ENCODE assay signal across 18 cellular contexts in genomic region chr4:99323761-99324160, GRCh38. TPM values are rescaled to one million over a fixed set of nuclear protein-coding genes. Genes with fewer than 3 reads are reported as not detected.
A peak's percentile ranks its signal among the peaks of the same experiment; 100 is the strongest.
DNase-seq lines count a peak whose midpoint lies in the region; ATAC-seq, FAIRE-seq and TF ChIP-seq lines count a peak whose summit lies in the region.
"Had no signal": no experiment of that assay in that cellular context is flagged by ENCODE, and none has a peak within 500 bp of the region (broad histone marks: within the 10 kb centered on the region; RNA-seq: fewer than 3 reads in every experiment).

No MANE protein-coding gene starts in this region.

- H3K9ac ChIP-seq in liver (ENCODE audit: low read depth in 1 of 2, low read length in 2 of 2) (no peak overlapping the region), HepG2 (ENCODE audit: insufficient read depth, low read depth, low read length) (no peak overlapping the region)

- intact Hi-C loops in HepG2 (cut with micrococcal nuclease; ENCODE audit: unreplicated experiment) (no loop called here), heart right ventricle (cut with DNase I) (loop anchor here in 1 of 10 donors (10.0 kb wide), 2 partner anchors 61 to 119 kb away; no protein-coding TSS in a partner anchor)

- 34% methylated on average over 1 of the region's 1 CpG for WGBS in liver
- 0% methylated on average over 1 of the region's 1 CpG for WGBS in HepG2 (ENCODE audit: low lambda C conversion rate)
- 89 to 92% methylated on average over 1 of the region's 1 CpG for WGBS in heart right ventricle, 2 donors

- H3K27ac ChIP-seq in liver (ENCODE audit: low read depth in 1 of 2, low read length in 2 of 2) (peak overlapping the region; percentile 57 to 65), HepG2 (ENCODE audit: extremely low read length, insufficient read depth, low read length) (no peak overlapping the region), heart right ventricle (peak overlapping the region in 9 of 10 donors; percentile 22 to 69 (median 55))
- H3K27ac ChIP-seq: A549, HL-60, neutrophil had no signal

- POLR2A ChIA-PET in HepG2 (lab: Yijun Ruan, JAX): no interaction called here

- H3K4me3 ChIP-seq in liver (ENCODE audit: low read depth in 1 of 3, low read length in 3 of 3) (peak overlapping the region in 1 of 3 donors; percentile 38), HepG2 (replicated peaks in 1 of 3; ENCODE audit: insufficient read depth in 1 of 3, low read depth in 2 of 3, low read length in 3 of 3) (no peak overlapping the region), heart right ventricle (no peak overlapping the region)
- H3K4me3 ChIP-seq: A549 had no signal

- H3K4me1 ChIP-seq in liver (ENCODE audit: control insufficient read depth in 4 of 4, insufficient read depth in 4 of 4, low read length in 3 of 4) (peaks cover 7 to 42% (median 37%) of the 10 kb centered on the region in 4 donors), HepG2 (ENCODE audit: insufficient read depth, low read length) (0 out of 2 replicates have a peak, but pooled peaks cover 7% of the 10 kb centered on the region), heart right ventricle (peaks cover 0 to 25% (median 17%) of the 10 kb centered on the region in 9 donors)
- H3K4me1 ChIP-seq: A549 had no signal

- TF ChIP-seq EP300 in HepG2 (IDR thresholded peaks at IDR 0.05; ENCODE audit: low read depth in 2 of 2, low read length in 2 of 2) (no peak), HepG2 (CRISPR knock-in tag; IDR thresholded peaks at IDR 0.05; ENCODE audit: borderline replicate concordance) (no peak)

- BruUV-seq in HepG2 (replicated peaks; lab: Mats Ljungman, UMichigan): no TSS peak

- ATAC-seq in HepG2 (no peak), heart right ventricle (peak; percentile 13 to 90 (median 77)), GM18868 (IDR thresholded peaks at IDR 0.05; ENCODE audit: unreplicated experiment) (no peak)
- ATAC-seq: A549 had no signal

- TF ChIP-seq CTCF in liver (IDR thresholded peaks at IDR 0.05; ENCODE audit: low read depth, low read length, missing input control): no peak
- no peak for TF ChIP-seq CTCF in HepG2 (CRISPR knock-in tag; IDR thresholded peaks at IDR 0.05)
- no peak for TF ChIP-seq CTCF in heart right ventricle (IDR thresholded peaks at IDR 0.05)

- H3K79me2 ChIP-seq in HepG2 (ENCODE audit: insufficient read depth, low read length): no peaks in the 10 kb centered on the region

- no peak for TF ChIP-seq POLR2A in HepG2 (IDR thresholded peaks at IDR 0.05; ENCODE audit: insufficient read depth in 1 of 2, low read depth in 2 of 2, low read length in 2 of 2)

- CTCF ChIA-PET in HepG2 (lab: Yijun Ruan, JAX; ENCODE audit: low intra/inter-chr PET ratio, low total read pairs): no interaction called here

- no peak overlapping the region for H3K4me2 ChIP-seq in HepG2 (ENCODE audit: low read depth, low read length)
- H3K4me2 ChIP-seq: A549 had no signal

- TF ChIP-seq RAD21 in liver (IDR thresholded peaks at IDR 0.05): peak in 1 of 2 donors; percentile 55
- TF ChIP-seq RAD21 in HepG2 (CRISPR knock-in tag; IDR thresholded peaks at IDR 0.05): no peak

- FAIRE-seq in HepG2 (lab: Jason Lieb, UNC): no peak
- FAIRE-seq: A549 had no signal

- H3K27me3 ChIP-seq in liver (ENCODE audit: control insufficient read depth in 4 of 4, insufficient read depth in 4 of 4, low read length in 3 of 4) (no peaks in the 10 kb centered on the region), HepG2 (ENCODE audit: control insufficient read depth in 1 of 2, insufficient read depth in 2 of 2, low read length in 2 of 2) (no peaks in the 10 kb centered on the region), heart right ventricle (no peaks in the 10 kb centered on the region)
- H3K27me3 ChIP-seq: neutrophil had no signal

- DNase-seq in HepG2 (ENCODE audit: low spot score) (no peak), heart right ventricle (no peak), renal cortical epithelial cell (ENCODE audit: low read depth) (peak; percentile 0), putamen (ENCODE audit: low spot score) (no peak), GF-D8 (lab: John Stamatoyannopoulos, UW) (no peak), HuH-7.5 (ENCODE audit: low spot score) (no peak)
- DNase-seq: activated CD4-positive, alpha-beta T cell treated with anti-CD3 and anti-CD28 coated beads, Interleukin-2, amount 10 ng/mL, durations not matched to agents 7 days and 5 days; activated gamma-delta T cell; NCI-H2227 treated with DMSO at 0.1 percent for 48 hours; stimulated activated CD4-positive, alpha-beta T cell treated with anti-CD3 and anti-CD28 coated beads, Interleukin-4, amount 100 ng/mL, for 24 hours had no signal

- in situ Hi-C loops in HepG2 (cut with HindIII; ENCODE audit: extremely low pct_ligation_motif_present, low pct_unique_long_range_greater_than_20kb): no loop called here

- no peaks in the 10 kb centered on the region for H4K20me1 ChIP-seq in HepG2 (ENCODE audit: insufficient read depth, low read length)

- no peak overlapping the region for H2AFZ ChIP-seq in HepG2 (ENCODE audit: low read length)

- H3K36me3 ChIP-seq in liver (ENCODE audit: control insufficient read depth in 4 of 4, insufficient read depth in 3 of 4, low read depth in 1 of 4, low read length in 3 of 4) (peaks cover 0 to 2% (median 0%) of the 10 kb centered on the region in 4 donors), HepG2 (replicated peaks in 1 of 2; ENCODE audit: control insufficient read depth in 1 of 2, insufficient read depth in 2 of 2, low read length in 2 of 2) (no peaks in the 10 kb centered on the region), heart right ventricle (no peaks in the 10 kb centered on the region)
- H3K36me3 ChIP-seq: neutrophil had no signal

- H3K9me3 ChIP-seq in liver (ENCODE audit: control insufficient read depth in 4 of 4, low read length in 3 of 4): no peaks in the 10 kb centered on the region
- H3K9me3 ChIP-seq in HepG2 (ENCODE audit: low read length): peaks cover 15% of the 10 kb centered on the region
- peaks cover 0 to 21% (median 0%) of the 10 kb centered on the region in 11 donors for H3K9me3 ChIP-seq in heart right ventricle
- H3K9me3 ChIP-seq: A549, neutrophil had no signal

RNA-seq across cellular contexts. Expression of gene ADH1B, which starts 2.6 kb away (rescaled TPM):
- 1,000 to 10,000 TPM in 1 of 2 donors, 10 to 100 TPM in 1; 38.3 to 1,460 TPM for total RNA-seq in liver
- polyA plus RNA-seq in liver: 1,000 to 10,000 TPM in 1 of 2 donors, 100 to 1,000 TPM in 1; 658 to 1,163 TPM
- total RNA-seq in HepG2 (2016; rRNA removed; fragmentation: Illumina TruSeq; extraction: Trizol): 0.40 and 1.2 TPM in 2 replicates
- not detected in 2 replicates for total RNA-seq in HepG2 (2016; cell fraction: cytosol; rRNA removed; fragmentation: Illumina TruSeq; extraction: Trizol; ENCODE audit: low read depth)
- 0.69 and 1.5 TPM in 2 replicates for total RNA-seq in HepG2 (2016; cell fraction: insoluble cytoplasmic fraction; rRNA removed; fragmentation: Illumina TruSeq; extraction: Trizol)
- total RNA-seq in HepG2 (2016; cell fraction: membrane; rRNA removed; fragmentation: Illumina TruSeq; extraction: Trizol): 0.31 TPM in 1 of 2 replicates, not detected in the other
- total RNA-seq in HepG2 (2016; cell fraction: nucleus; rRNA removed; fragmentation: Illumina TruSeq; extraction: Trizol): 0.31 and 0.37 TPM in 2 replicates
- polyA plus RNA-seq in HepG2 (2011; rRNA removed): 0.05 TPM in 1 of 2 replicates, not detected in the other
- polyA plus RNA-seq in HepG2 (2011; cell fraction: cytosol; rRNA removed): 0.03 TPM in 1 of 2 replicates, not detected in the other
- polyA plus RNA-seq in HepG2 (2011; cell fraction: nucleus; rRNA removed): not detected in 2 replicates
- not detected in 2 replicates for polyA plus RNA-seq in HepG2 (2012)
- polyA plus RNA-seq in HepG2 (2016; cell fraction: cytosol; fragmentation: Illumina TruSeq; extraction: Trizol; ENCODE audit: low read depth): 0.06 and 0.07 TPM in 2 replicates
- polyA plus RNA-seq in HepG2 (2016; cell fraction: insoluble cytoplasmic fraction; fragmentation: Illumina TruSeq; extraction: Trizol; ENCODE audit: low read depth): 0.38 and 0.71 TPM in 2 replicates
- polyA plus RNA-seq in HepG2 (2016; cell fraction: membrane; fragmentation: Illumina TruSeq; extraction: Trizol; ENCODE audit: low read depth): 0.08 TPM in 1 of 2 replicates, not detected in the other
- polyA plus RNA-seq in HepG2 (2016; cell fraction: nucleus; fragmentation: Illumina TruSeq; extraction: Trizol; ENCODE audit: insufficient read depth, low read depth): 0.35 and 0.72 TPM in 2 replicates
- not detected in 2 replicates for polyA minus RNA-seq in HepG2 (2011; rRNA and poly(A)+ RNA removed; ENCODE audit: low replicate concordance)
- not detected in 2 replicates for polyA minus RNA-seq in HepG2 (2011; cell fraction: cytosol; rRNA and poly(A)+ RNA removed)
- polyA minus RNA-seq in HepG2 (2011; cell fraction: nucleus; rRNA and poly(A)+ RNA removed): not detected in 2 replicates
- 100 to 1,000 TPM in 3 of 10 donors, 10 to 100 TPM in 7; 12.6 to 257 (median 28.1) TPM for total RNA-seq in heart right ventricle
- 10 to 100 TPM; 41.7 to 84.9 TPM for polyA plus RNA-seq in heart right ventricle
- not detected in 2 replicates for total RNA-seq in renal cortical epithelial cell
- total RNA-seq: activated CD4-positive, alpha-beta T cell treated with anti-CD3 and anti-CD28 coated beads, Interleukin-2, amount 10 ng/mL, durations not matched to agents 7 days and 5 days; M059J; T-helper 2 cell treated with Interferon-gamma antibody and Interleukin-4, amounts not matched to agents 100 ng/mL and 5 ng/mL, for 36 hours had no signal
- polyA plus RNA-seq: A549 had no signal

RNA-seq across cellular contexts. Expression of gene ADH1C, which starts 28.8 kb away (rescaled TPM):
- total RNA-seq in liver (10 to 100 TPM in 1 of 2 donors, under 1 TPM in 1; 0.84 to 74.3 TPM), HepG2 (2016; rRNA removed; fragmentation: Illumina TruSeq; extraction: Trizol) (not detected in 2 replicates), heart right ventricle (1 to 10 TPM in 9 of 10 donors, under 1 TPM in 1; 0.85 to 8.6 (median 2.1) TPM), renal cortical epithelial cell (0.35 TPM in 1 of 2 replicates, not detected in the other)
- polyA plus RNA-seq in liver (100 to 1,000 TPM in 1 of 2 donors, 10 to 100 TPM in 1; 88.3 to 374 TPM), HepG2 (2011; rRNA removed) (not detected in 2 replicates), heart right ventricle (1 to 10 TPM; 1.6 to 8.3 TPM)
- total RNA-seq in HepG2 (2016; cell fraction: cytosol; rRNA removed; fragmentation: Illumina TruSeq; extraction: Trizol; ENCODE audit: low read depth): not detected in 2 replicates
- total RNA-seq in HepG2 (2016; cell fraction: insoluble cytoplasmic fraction; rRNA removed; fragmentation: Illumina TruSeq; extraction: Trizol): not detected in 2 replicates
- total RNA-seq in HepG2 (2016; cell fraction: membrane; rRNA removed; fragmentation: Illumina TruSeq; extraction: Trizol): not detected in 2 replicates
- total RNA-seq in HepG2 (2016; cell fraction: nucleus; rRNA removed; fragmentation: Illumina TruSeq; extraction: Trizol): not detected in 2 replicates
- not detected in 2 replicates for polyA plus RNA-seq in HepG2 (2011; cell fraction: cytosol; rRNA removed)
- 0.21 TPM in 1 of 2 replicates, not detected in the other for polyA plus RNA-seq in HepG2 (2011; cell fraction: nucleus; rRNA removed)
- polyA plus RNA-seq in HepG2 (2012): 0.11 TPM in 2 replicates
- polyA plus RNA-seq in HepG2 (2016; cell fraction: cytosol; fragmentation: Illumina TruSeq; extraction: Trizol; ENCODE audit: low read depth): not detected in 2 replicates
- polyA plus RNA-seq in HepG2 (2016; cell fraction: insoluble cytoplasmic fraction; fragmentation: Illumina TruSeq; extraction: Trizol; ENCODE audit: low read depth): not detected in 2 replicates
- polyA plus RNA-seq in HepG2 (2016; cell fraction: membrane; fragmentation: Illumina TruSeq; extraction: Trizol; ENCODE audit: low read depth): not detected in 2 replicates
- not detected in 2 replicates for polyA plus RNA-seq in HepG2 (2016; cell fraction: nucleus; fragmentation: Illumina TruSeq; extraction: Trizol; ENCODE audit: insufficient read depth, low read depth)
- not detected in 2 replicates for polyA minus RNA-seq in HepG2 (2011; rRNA and poly(A)+ RNA removed; ENCODE audit: low replicate concordance)
- polyA minus RNA-seq in HepG2 (2011; cell fraction: cytosol; rRNA and poly(A)+ RNA removed): not detected in 2 replicates
- not detected in 2 replicates for polyA minus RNA-seq in HepG2 (2011; cell fraction: nucleus; rRNA and poly(A)+ RNA removed)
- total RNA-seq: activated CD4-positive, alpha-beta T cell treated with anti-CD3 and anti-CD28 coated beads, Interleukin-2, amount 10 ng/mL, durations not matched to agents 7 days and 5 days; chondrocyte; T-helper 2 cell treated with Interferon-gamma antibody and Interleukin-4, amounts not matched to agents 100 ng/mL and 5 ng/mL, for 36 hours had no signal
- polyA plus RNA-seq: A549 had no signal

RNA-seq across cellular contexts. Expression of gene ADH1A, which starts 33.0 kb away (rescaled TPM):
- total RNA-seq in liver: 100 to 1,000 TPM; 202 to 493 TPM
- 100 to 1,000 TPM; 123 to 554 TPM for polyA plus RNA-seq in liver
- total RNA-seq in HepG2 (2016; rRNA removed; fragmentation: Illumina TruSeq; extraction: Trizol): 0.13 and 0.34 TPM in 2 replicates
- not detected in 2 replicates for total RNA-seq in HepG2 (2016; cell fraction: cytosol; rRNA removed; fragmentation: Illumina TruSeq; extraction: Trizol; ENCODE audit: low read depth)
- 0.13 and 0.45 TPM in 2 replicates for total RNA-seq in HepG2 (2016; cell fraction: insoluble cytoplasmic fraction; rRNA removed; fragmentation: Illumina TruSeq; extraction: Trizol)
- total RNA-seq in HepG2 (2016; cell fraction: membrane; rRNA removed; fragmentation: Illumina TruSeq; extraction: Trizol): 0.12 TPM in 1 of 2 replicates, not detected in the other
- 0.37 TPM in 1 of 2 replicates, not detected in the other for total RNA-seq in HepG2 (2016; cell fraction: nucleus; rRNA removed; fragmentation: Illumina TruSeq; extraction: Trizol)
- 0.12 TPM in 1 of 2 replicates, not detected in the other for polyA plus RNA-seq in HepG2 (2011; rRNA removed)
- not detected in 2 replicates for polyA plus RNA-seq in HepG2 (2011; cell fraction: cytosol; rRNA removed)
- not detected in 2 replicates for polyA plus RNA-seq in HepG2 (2011; cell fraction: nucleus; rRNA removed)
- 0.45 TPM in 1 of 2 replicates, not detected in the other for polyA plus RNA-seq in HepG2 (2012)
- polyA plus RNA-seq in HepG2 (2016; cell fraction: cytosol; fragmentation: Illumina TruSeq; extraction: Trizol; ENCODE audit: low read depth): 0.09 and 0.11 TPM in 2 replicates
- 0.26 and 0.38 TPM in 2 replicates for polyA plus RNA-seq in HepG2 (2016; cell fraction: insoluble cytoplasmic fraction; fragmentation: Illumina TruSeq; extraction: Trizol; ENCODE audit: low read depth)
- polyA plus RNA-seq in HepG2 (2016; cell fraction: membrane; fragmentation: Illumina TruSeq; extraction: Trizol; ENCODE audit: low read depth): not detected in 2 replicates
- polyA plus RNA-seq in HepG2 (2016; cell fraction: nucleus; fragmentation: Illumina TruSeq; extraction: Trizol; ENCODE audit: insufficient read depth, low read depth): 0.31 and 0.59 TPM in 2 replicates
- not detected in 2 replicates for polyA minus RNA-seq in HepG2 (2011; rRNA and poly(A)+ RNA removed; ENCODE audit: low replicate concordance)
- polyA minus RNA-seq in HepG2 (2011; cell fraction: cytosol; rRNA and poly(A)+ RNA removed): not detected in 2 replicates
- not detected in 2 replicates for polyA minus RNA-seq in HepG2 (2011; cell fraction: nucleus; rRNA and poly(A)+ RNA removed)
- total RNA-seq in heart right ventricle: under 1 TPM in 4 of 10 donors, not detected in 6; 0.21 to 1.00 (median 0.78) TPM
- polyA plus RNA-seq in heart right ventricle: not detected
- total RNA-seq in renal cortical epithelial cell: not detected in 2 replicates
- total RNA-seq: activated CD4-positive, alpha-beta T cell treated with anti-CD3 and anti-CD28 coated beads, Interleukin-2, amount 10 ng/mL, durations not matched to agents 7 days and 5 days; chondrocyte; M059J; T-helper 2 cell treated with Interferon-gamma antibody and Interleukin-4, amounts not matched to agents 100 ng/mL and 5 ng/mL, for 36 hours had no signal
- polyA plus RNA-seq: A549 had no signal

Comparison
In these comparisons a context has a peak if more than half of its experiments do, and no peak if none do; other contexts are left out.
1. RNA of gene ADH1B, which starts 2.6 kb away (total RNA-seq): 38.3 to 1,460 TPM in liver and 12.6 to 257 TPM in heart right ventricle; 0.31 to 1.5 TPM in HepG2 and not detected in renal cortical epithelial cell; every median in the first group is over 4 times any median in the second.
2. RNA of gene ADH1A, which starts 33.0 kb away (total RNA-seq): 202 to 493 TPM in liver; 0.12 to 0.45 TPM in HepG2, 0.21 to 1.00 TPM in heart right ventricle and not detected in renal cortical epithelial cell; every median in the first group is over 100 times any median in the second.
3. ATAC-seq: peak in heart right ventricle (8 of 8); none in HepG2 (single experiment) and GM18868 (single experiment).